In genomic region chr18:58402951-58403702, GRCh38 we compare ENCODE assay signal across 1 cellular context.
TF ChIP-seq lines count a peak whose summit lies in the region.

No MANE protein-coding gene starts in this region.

TF ChIP-seq in HepG2, 621 proteins besides CTCF, POLR2A, EP300 and RAD21 (continued from another document and continues in another):
- TF ChIP-seq KIAA2018 (CRISPR knock-in tag; IDR thresholded peaks at IDR 0.05; ENCODE audit: borderline replicate concordance) (0 out of 2 replicates have a peak, but pooled peaks have one; percentile 66), EED (CRISPR knock-in tag; IDR thresholded peaks at IDR 0.05) (no peak), ZBTB7A (CRISPR knock-in tag; IDR thresholded peaks at IDR 0.05) (peak; percentile 91), TMF1 (CRISPR knock-in tag; IDR thresholded peaks at IDR 0.05; ENCODE audit: low read depth) (peak; percentile 85), RBAK (CRISPR knock-in tag; IDR thresholded peaks at IDR 0.05) (no peak), HMG20B (CRISPR knock-in tag; conservative IDR thresholded peaks at IDR 0.05) (peak; percentile 74), MTF2 (CRISPR knock-in tag; IDR thresholded peaks at IDR 0.05; ENCODE audit: borderline replicate concordance) (no peak), ZNF354B (CRISPR knock-in tag; IDR thresholded peaks at IDR 0.05) (no peak), ZNF530 (CRISPR knock-in tag; IDR thresholded peaks at IDR 0.05; ENCODE audit: low read depth) (no peak), ZNF543 (CRISPR knock-in tag; IDR thresholded peaks at IDR 0.05) (no peak), ZNF318 (CRISPR knock-in tag; IDR thresholded peaks at IDR 0.05) (no peak; the same call in 1 of the 2 replicates), MATR3 (CRISPR knock-in tag; IDR thresholded peaks at IDR 0.05) (no peak), TBX3 (IDR thresholded peaks at IDR 0.05; ENCODE audit: borderline replicate concordance) (no peak), SOX13 (IDR thresholded peaks at IDR 0.05) (no peak; the same call in 1 of the 2 replicates), SOX13 (CRISPR knock-in tag; conservative IDR thresholded peaks at IDR 0.05 in 1 of 2, IDR thresholded peaks at IDR 0.05 in 1 of 2) (peak in 1 of 2 experiments; percentile 72; a peak in 2 of 4 replicates), MAZ (IDR thresholded peaks at IDR 0.05; ENCODE audit: borderline replicate concordance, low read depth, low read length) (no peak), MAZ (CRISPR knock-in tag; IDR thresholded peaks at IDR 0.05; ENCODE audit: low read depth) (no peak), THAP8 (CRISPR knock-in tag; IDR thresholded peaks at IDR 0.05; ENCODE audit: borderline replicate concordance) (no peak; the same call in 1 of the 2 replicates), ZEB1 (IDR thresholded peaks at IDR 0.05; ENCODE audit: insufficient replicate concordance, low read depth) (no peak), RFXAP (CRISPR knock-in tag; IDR thresholded peaks at IDR 0.05; ENCODE audit: borderline replicate concordance) (peak; percentile 75), ETV5 (CRISPR knock-in tag; IDR thresholded peaks at IDR 0.05; ENCODE audit: borderline replicate concordance) (peak; percentile 98), RBM22 (optimal IDR thresholded peaks at IDR 0.05; ENCODE audit: low read length) (peak; percentile 85), ZNF749 (CRISPR knock-in tag; IDR thresholded peaks at IDR 0.05; ENCODE audit: borderline replicate concordance) (peak; percentile 71; the same call in 1 of the 2 replicates), ZHX1 (CRISPR knock-in tag; IDR thresholded peaks at IDR 0.05; ENCODE audit: low read depth) (peak; percentile 74; the same call in 1 of the 2 replicates), MAF1 (CRISPR knock-in tag; IDR thresholded peaks at IDR 0.05; ENCODE audit: borderline replicate concordance) (no peak), KLF12 (CRISPR knock-in tag; IDR thresholded peaks at IDR 0.05; ENCODE audit: borderline replicate concordance) (peak; percentile 35; the same call in 1 of the 2 replicates), ZNF556 (CRISPR knock-in tag; IDR thresholded peaks at IDR 0.05; ENCODE audit: borderline replicate concordance) (no peak; the same call in 1 of the 2 replicates), ZNF790 (CRISPR knock-in tag; IDR thresholded peaks at IDR 0.05; ENCODE audit: borderline replicate concordance) (peak; percentile 93), DNMT1 (CRISPR knock-in tag; IDR thresholded peaks at IDR 0.05) (peak; percentile 98; the same call in 1 of the 2 replicates), GABPB1 (CRISPR knock-in tag; IDR thresholded peaks at IDR 0.05) (peak; percentile 82)
- TF ChIP-seq, protein P1, sequence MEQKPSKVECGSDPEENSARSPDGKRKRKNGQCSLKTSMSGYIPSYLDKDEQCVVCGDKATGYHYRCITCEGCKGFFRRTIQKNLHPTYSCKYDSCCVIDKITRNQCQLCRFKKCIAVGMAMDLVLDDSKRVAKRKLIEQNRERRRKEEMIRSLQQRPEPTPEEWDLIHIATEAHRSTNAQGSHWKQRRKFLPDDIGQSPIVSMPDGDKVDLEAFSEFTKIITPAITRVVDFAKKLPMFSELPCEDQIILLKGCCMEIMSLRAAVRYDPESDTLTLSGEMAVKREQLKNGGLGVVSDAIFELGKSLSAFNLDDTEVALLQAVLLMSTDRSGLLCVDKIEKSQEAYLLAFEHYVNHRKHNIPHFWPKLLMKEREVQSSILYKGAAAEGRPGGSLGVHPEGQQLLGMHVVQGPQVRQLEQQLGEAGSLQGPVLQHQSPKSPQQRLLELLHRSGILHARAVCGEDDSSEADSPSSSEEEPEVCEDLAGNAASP (CRISPR knock-in tag; IDR thresholded peaks at IDR 0.05; ENCODE audit: borderline replicate concordance), result peak; percentile 99
- TF ChIP-seq, protein P2, sequence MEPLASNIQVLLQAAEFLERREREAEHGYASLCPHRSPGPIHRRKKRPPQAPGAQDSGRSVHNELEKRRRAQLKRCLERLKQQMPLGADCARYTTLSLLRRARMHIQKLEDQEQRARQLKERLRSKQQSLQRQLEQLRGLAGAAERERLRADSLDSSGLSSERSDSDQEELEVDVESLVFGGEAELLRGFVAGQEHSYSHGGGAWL (CRISPR knock-in tag; IDR thresholded peaks at IDR 0.05), result peak; percentile 22; the same call in 1 of the 2 replicates
- TF ChIP-seq, protein P3, sequence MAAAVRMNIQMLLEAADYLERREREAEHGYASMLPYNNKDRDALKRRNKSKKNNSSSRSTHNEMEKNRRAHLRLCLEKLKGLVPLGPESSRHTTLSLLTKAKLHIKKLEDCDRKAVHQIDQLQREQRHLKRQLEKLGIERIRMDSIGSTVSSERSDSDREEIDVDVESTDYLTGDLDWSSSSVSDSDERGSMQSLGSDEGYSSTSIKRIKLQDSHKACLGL (CRISPR knock-in tag; IDR thresholded peaks at IDR 0.05), result peak; percentile 77; the same call in 1 of the 2 replicates
- TF ChIP-seq, protein P4, sequence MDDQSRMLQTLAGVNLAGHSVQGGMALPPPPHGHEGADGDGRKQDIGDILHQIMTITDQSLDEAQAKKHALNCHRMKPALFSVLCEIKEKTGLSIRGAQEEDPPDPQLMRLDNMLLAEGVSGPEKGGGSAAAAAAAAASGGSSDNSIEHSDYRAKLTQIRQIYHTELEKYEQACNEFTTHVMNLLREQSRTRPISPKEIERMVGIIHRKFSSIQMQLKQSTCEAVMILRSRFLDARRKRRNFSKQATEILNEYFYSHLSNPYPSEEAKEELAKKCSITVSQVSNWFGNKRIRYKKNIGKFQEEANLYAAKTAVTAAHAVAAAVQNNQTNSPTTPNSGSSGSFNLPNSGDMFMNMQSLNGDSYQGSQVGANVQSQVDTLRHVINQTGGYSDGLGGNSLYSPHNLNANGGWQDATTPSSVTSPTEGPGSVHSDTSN (CRISPR knock-in tag; IDR thresholded peaks at IDR 0.05; ENCODE audit: borderline replicate concordance), result no peak
